ENCODE assay signal across 20 cellular contexts in genomic region chr6:159838020-159838744, GRCh38. TPM values are rescaled to one million over a fixed set of nuclear protein-coding genes. Genes with fewer than 3 reads are reported as not detected.
DNase-seq lines count a peak whose midpoint lies in the region; ATAC-seq and TF ChIP-seq lines count a peak whose summit lies in the region.
"Had no signal": no experiment of that assay in that cellular context is flagged by ENCODE, and none has a peak within 500 bp of the region (broad histone marks: within the 10 kb centered on the region; RNA-seq: fewer than 3 reads in every experiment).

No MANE protein-coding gene starts in this region.

- H2BK20ac ChIP-seq in IMR-90 (ENCODE audit: low read depth, low read length), result no peak overlapping the region

- no peak overlapping the region for H2AK9ac ChIP-seq in IMR-90 (replicated peaks; ENCODE audit: low read depth, low read length, poor library complexity)

- H3K36me3 ChIP-seq in CD4-positive, CD25-positive, alpha-beta regulatory T cell (ENCODE audit: control insufficient read depth, insufficient read depth, low read length), result no peaks in the 10 kb centered on the region
- H3K36me3 ChIP-seq in IMR-90 (ENCODE audit: control insufficient read depth, insufficient read depth, low read length) (no peaks in the 10 kb centered on the region), endodermal cell (ENCODE audit: control insufficient read depth, insufficient read depth, low read length) (no peaks in the 10 kb centered on the region)
- H3K36me3 ChIP-seq: HAP-1 had no signal

- H3K18ac ChIP-seq in IMR-90 (ENCODE audit: low read depth, low read length), result no peak overlapping the region

- WGBS in IMR-90 (ENCODE audit: extremely low coverage in 2 of 2, insufficient read length in 1 of 2), 2 experiments, result no CpG with 5 or more reads among the region's 7 CpGs
- 84 to 95% methylated on average over 3 to 7 of the region's 7 CpGs for WGBS in endodermal cell (ENCODE audit: insufficient coverage in 1 of 2, insufficient read length in 1 of 2), 2 experiments

- ATAC-seq in CD4-positive, CD25-positive, alpha-beta regulatory T cell (ENCODE audit: low read depth in 2 of 2), result no peak
- ATAC-seq in IMR-90 (ENCODE audit: low read depth) (no peak), left lobe of liver (no peak), GM18520 (IDR thresholded peaks at IDR 0.05; ENCODE audit: unreplicated experiment) (no peak), HG03280 (IDR thresholded peaks at IDR 0.05; ENCODE audit: unreplicated experiment) (no peak)
- ATAC-seq: GM12878 had no signal

- no peaks in the 10 kb centered on the region for H3K4me1 ChIP-seq in CD4-positive, CD25-positive, alpha-beta regulatory T cell (ENCODE audit: control insufficient read depth, insufficient read depth, low read length, poor library complexity, severe bottlenecking)
- H3K4me1 ChIP-seq in IMR-90 (ENCODE audit: control insufficient read depth, insufficient read depth, low read length) (no peaks in the 10 kb centered on the region), endodermal cell (ENCODE audit: control insufficient read depth, insufficient read depth, low read length) (no peaks in the 10 kb centered on the region)
- H3K4me1 ChIP-seq: Caco-2, HAP-1 had no signal

- in situ Hi-C loops in IMR-90 (cut with MboI; ENCODE audit: low sequenced_read_pairs), result no loop called here

- no peak overlapping the region for H3K23ac ChIP-seq in IMR-90 (ENCODE audit: low read depth, low read length)

- H3K9me3 Mint-ChIP-seq in CD4-positive, CD25-positive, alpha-beta regulatory T cell, result peaks cover 0 to 1% (median 0%) of the 10 kb centered on the region in 7 donors
- H3K9me3 Mint-ChIP-seq in endodermal cell, result no peaks in the 10 kb centered on the region
- H3K9me3 Mint-ChIP-seq: CD8-positive, alpha-beta memory T cell had no signal

- no peak overlapping the region for H4K5ac ChIP-seq in IMR-90 (ENCODE audit: low read depth, low read length)

- H3K4me1 Mint-ChIP-seq in CD4-positive, CD25-positive, alpha-beta regulatory T cell, result peaks cover 0 to 22% (median 6%) of the 10 kb centered on the region in 4 donors
- H3K4me1 Mint-ChIP-seq in endodermal cell, result peaks cover 11% of the 10 kb centered on the region
- H3K4me1 Mint-ChIP-seq: CD14-positive monocyte had no signal

- no peak for TF ChIP-seq RAD21 in IMR-90 (IDR thresholded peaks at IDR 0.05; ENCODE audit: low read length)

- H3K79me1 ChIP-seq in IMR-90 (ENCODE audit: low read depth in 1 of 2, low read length in 2 of 2), result no peaks in the 10 kb centered on the region

- H3K4me3 ChIP-seq in CD4-positive, CD25-positive, alpha-beta regulatory T cell (ENCODE audit: low read depth, low read length), result no peak overlapping the region
- H3K4me3 ChIP-seq in IMR-90 (ENCODE audit: insufficient read depth, low read depth, low read length), result no peak overlapping the region
- no peak overlapping the region for H3K4me3 ChIP-seq in endodermal cell (ENCODE audit: low read length)
- H3K4me3 ChIP-seq: GM12878, HAP-1 had no signal

- POLR2A ChIA-PET in IMR-90 (lab: Charles Lee; ENCODE audit: unreplicated experiment), result no interaction called here

- H3K27ac ChIP-seq in CD4-positive, CD25-positive, alpha-beta regulatory T cell (ENCODE audit: insufficient read depth, low read length, poor library complexity, severe bottlenecking), result no peak overlapping the region
- H3K27ac ChIP-seq in IMR-90 (ENCODE audit: insufficient read depth, low read length) (no peak overlapping the region), endodermal cell (ENCODE audit: low read depth, low read length) (no peak overlapping the region)
- H3K27ac ChIP-seq: 22Rv1 had no signal

- no peak overlapping the region for H4K8ac ChIP-seq in IMR-90 (ENCODE audit: low read depth in 2 of 2, low read length in 2 of 2)

- H3K27me3 Mint-ChIP-seq in CD4-positive, CD25-positive, alpha-beta regulatory T cell, result peaks cover 11% of the 10 kb centered on the region
- H3K27me3 Mint-ChIP-seq in endodermal cell (ENCODE audit: insufficient read depth), result no peaks in the 10 kb centered on the region

- intact Hi-C loops in IMR-90 (cut with micrococcal nuclease), result no loop called here

- no peak for TF ChIP-seq POLR2A in IMR-90 (IDR thresholded peaks at IDR 0.05; ENCODE audit: low read depth, low read length)

- no peak overlapping the region for H2BK120ac ChIP-seq in IMR-90 (ENCODE audit: low read depth, low read length)

- H3K27ac Mint-ChIP-seq in CD4-positive, CD25-positive, alpha-beta regulatory T cell, result peak overlapping the region in 2 of 3 donors; percentile 11 to 48
- no peak overlapping the region for H3K27ac Mint-ChIP-seq in endodermal cell
- H3K27ac Mint-ChIP-seq: CD14-positive monocyte had no signal

- CTCF ChIA-PET in IMR-90 (lab: Yijun Ruan, JAX), result interaction anchor here (1.3 kb wide), 1 partner anchor 9 kb away, joined by 3 read pairs; no protein-coding TSS in a partner anchor

- H3K4me2 ChIP-seq in IMR-90 (ENCODE audit: low read depth, low read length), result no peak overlapping the region

- dilution Hi-C loops in IMR-90 (cut with HindIII; ENCODE audit: low sequenced_read_pairs, unreplicated experiment), result no loop called here

- H3K14ac ChIP-seq in IMR-90 (replicated peaks; ENCODE audit: low read depth, low read length), result no peak overlapping the region

- no peak for DNase-seq in CD4-positive, CD25-positive, alpha-beta regulatory T cell
- DNase-seq in IMR-90 (no peak), endodermal cell (peak; percentile 62), left lobe of liver (ENCODE audit: low spot score) (peak; percentile 18), D341Med (ENCODE audit: low spot score) (no peak), NCI-H82 (lab: John Stamatoyannopoulos, UW) (no peak)
- DNase-seq: Caco-2; CD8-positive, alpha-beta memory T cell; DMS53 had no signal

- H2BK15ac ChIP-seq in IMR-90 (ENCODE audit: low read depth, low read length), result no peak overlapping the region

- no TSS peak for BruUV-seq in IMR-90 (replicated peaks; lab: Mats Ljungman, UMichigan)

- no peaks in the 10 kb centered on the region for H3K36me3 Mint-ChIP-seq in CD4-positive, CD25-positive, alpha-beta regulatory T cell
- no peaks in the 10 kb centered on the region for H3K36me3 Mint-ChIP-seq in endodermal cell (ENCODE audit: low read depth)
- H3K36me3 Mint-ChIP-seq: CD14-positive monocyte; CD8-positive, alpha-beta memory T cell had no signal

- H2BK5ac ChIP-seq in IMR-90 (ENCODE audit: low read depth, low read length, poor library complexity, severe bottlenecking), result no peak overlapping the region

- no peak for TF ChIP-seq CTCF in IMR-90 (conservative IDR thresholded peaks at IDR 0.05; ENCODE audit: low read depth, low read length)
- TF ChIP-seq CTCF in endodermal cell (conservative IDR thresholded peaks at IDR 0.05), result no peak

- H3K9ac ChIP-seq in IMR-90 (ENCODE audit: low read depth, low read length) (no peak overlapping the region), endodermal cell (ENCODE audit: extremely low read depth, low read length, poor library complexity, severe bottlenecking) (no peak overlapping the region)

- no peak overlapping the region for H3K56ac ChIP-seq in IMR-90 (ENCODE audit: extremely low read depth, insufficient read depth, low read length)

- H2AK5ac ChIP-seq in IMR-90 (ENCODE audit: low read depth, low read length), result peak overlapping the region; percentile 52

- H3K9me1 ChIP-seq in IMR-90 (ENCODE audit: insufficient read depth, low read length), result 0 out of 2 replicates have a peak, but pooled peaks cover 4% of the 10 kb centered on the region

- H3K27me3 ChIP-seq in CD4-positive, CD25-positive, alpha-beta regulatory T cell (ENCODE audit: control insufficient read depth, insufficient read depth, low read length), result no peaks in the 10 kb centered on the region
- H3K27me3 ChIP-seq in IMR-90 (ENCODE audit: control insufficient read depth, insufficient read depth, low read length) (no peaks in the 10 kb centered on the region; the same call in 1 of the 2 replicates), endodermal cell (ENCODE audit: control insufficient read depth, insufficient read depth, low read length, poor library complexity, severe bottlenecking) (no peaks in the 10 kb centered on the region)

- no peaks in the 10 kb centered on the region for H3K9me3 ChIP-seq in CD4-positive, CD25-positive, alpha-beta regulatory T cell (ENCODE audit: control insufficient read depth in 2 of 2, low read length in 2 of 2)
- H3K9me3 ChIP-seq in IMR-90 (ENCODE audit: control insufficient read depth, insufficient read depth, low read length), result no peaks in the 10 kb centered on the region
- H3K9me3 ChIP-seq in endodermal cell (ENCODE audit: control insufficient read depth, low read length), result no peaks in the 10 kb centered on the region
- H3K9me3 ChIP-seq: Caco-2, HAP-1 had no signal

- no peaks in the 10 kb centered on the region for H4K20me1 ChIP-seq in IMR-90 (ENCODE audit: insufficient read depth, low read length)

- peak overlapping the region; percentile 17 for H2AFZ ChIP-seq in IMR-90 (replicated peaks; ENCODE audit: low read length, poor library complexity)

- H3K4me3 Mint-ChIP-seq in CD4-positive, CD25-positive, alpha-beta regulatory T cell, result no peak overlapping the region
- H3K4me3 Mint-ChIP-seq in endodermal cell, result no peak overlapping the region
- H3K4me3 Mint-ChIP-seq: CD14-positive monocyte; CD8-positive, alpha-beta memory T cell had no signal

- no peak overlapping the region for H3K4ac ChIP-seq in IMR-90 (ENCODE audit: low read depth, low read length)

- no peak overlapping the region for H4K91ac ChIP-seq in IMR-90 (ENCODE audit: insufficient read depth, low read depth, low read length)

RNA-seq across cellular contexts. Expression of gene PNLDC1, which starts 38.1 kb away (rescaled TPM):
- not detected for total RNA-seq in CD4-positive, CD25-positive, alpha-beta regulatory T cell
- under 1 TPM in 1 of 4 donors, not detected in 3; 0.21 TPM for polyA plus RNA-seq in CD4-positive, CD25-positive, alpha-beta regulatory T cell
- total RNA-seq in IMR-90 (2012; rRNA removed) (not detected in 2 replicates), endodermal cell (not detected), left lobe of liver (0.23 TPM)
- polyA plus RNA-seq in IMR-90 (2012; rRNA removed), result not detected in 2 replicates
- not detected in 2 replicates for polyA plus RNA-seq in IMR-90 (2012; cell fraction: cytosol; rRNA removed)
- not detected in 2 replicates for polyA plus RNA-seq in IMR-90 (2012; cell fraction: nucleus; rRNA removed; ENCODE audit: low replicate concordance)
- polyA plus RNA-seq in endodermal cell (2013, experiment 1 of 2), result not detected
- polyA plus RNA-seq in endodermal cell (2013, experiment 2 of 2), result not detected
- total RNA-seq: G401, HT1080 had no signal
- polyA plus RNA-seq: BJ; CD14-positive monocyte; CD8-positive, alpha-beta memory T cell had no signal

RNA-seq across cellular contexts. Expression of gene MRPL18, which starts 47.9 kb away (rescaled TPM):
- total RNA-seq in CD4-positive, CD25-positive, alpha-beta regulatory T cell, result 21.7 TPM
- polyA plus RNA-seq in CD4-positive, CD25-positive, alpha-beta regulatory T cell, result 100 to 1,000 TPM in 2 of 4 donors, 10 to 100 TPM in 2; 86.9 to 122 (median 103) TPM
- total RNA-seq in IMR-90 (2012; rRNA removed), result 53.4 and 70.5 TPM in 2 replicates
- polyA plus RNA-seq in IMR-90 (2012; rRNA removed), result 56.8 and 64.1 TPM in 2 replicates
- 30.1 and 53.9 TPM in 2 replicates for polyA plus RNA-seq in IMR-90 (2012; cell fraction: cytosol; rRNA removed)
- 6.7 and 21.0 TPM in 2 replicates for polyA plus RNA-seq in IMR-90 (2012; cell fraction: nucleus; rRNA removed; ENCODE audit: low replicate concordance)
- 10 to 100 TPM; 46.7 to 56.9 TPM for total RNA-seq in endodermal cell
- 40.7 TPM for polyA plus RNA-seq in endodermal cell (2013, experiment 1 of 2)
- polyA plus RNA-seq in endodermal cell (2013, experiment 2 of 2), result 40.6 TPM
- 28.8 TPM for total RNA-seq in left lobe of liver

RNA-seq across cellular contexts. Expression of gene TCP1, which starts 48.8 kb away (rescaled TPM):
- 205 TPM for total RNA-seq in CD4-positive, CD25-positive, alpha-beta regulatory T cell
- 100 to 1,000 TPM in 2 of 4 donors, 10 to 100 TPM in 2; 83.6 to 121 (median 99.9) TPM for polyA plus RNA-seq in CD4-positive, CD25-positive, alpha-beta regulatory T cell
- total RNA-seq in IMR-90 (2012; rRNA removed) (576 and 610 TPM in 2 replicates), endodermal cell (100 to 1,000 TPM; 241 to 246 TPM), left lobe of liver (58.1 TPM)
- 119 and 123 TPM in 2 replicates for polyA plus RNA-seq in IMR-90 (2012; rRNA removed)
- 89.7 and 201 TPM in 2 replicates for polyA plus RNA-seq in IMR-90 (2012; cell fraction: cytosol; rRNA removed)
- polyA plus RNA-seq in IMR-90 (2012; cell fraction: nucleus; rRNA removed; ENCODE audit: low replicate concordance), result 136 and 202 TPM in 2 replicates
- 234 TPM for polyA plus RNA-seq in endodermal cell (2013, experiment 1 of 2)
- polyA plus RNA-seq in endodermal cell (2013, experiment 2 of 2), result 228 TPM

RNA-seq across cellular contexts. Expression of gene MAS1, which starts 52.6 kb away (rescaled TPM):
- not detected for total RNA-seq in CD4-positive, CD25-positive, alpha-beta regulatory T cell
- not detected for polyA plus RNA-seq in CD4-positive, CD25-positive, alpha-beta regulatory T cell
- total RNA-seq in IMR-90 (2012; rRNA removed) (not detected in 2 replicates), endodermal cell (not detected), left lobe of liver (not detected)
- under 0.01 TPM in 1 of 2 replicates, not detected in the other for polyA plus RNA-seq in IMR-90 (2012; rRNA removed)
- polyA plus RNA-seq in IMR-90 (2012; cell fraction: cytosol; rRNA removed), result not detected in 2 replicates
- not detected in 2 replicates for polyA plus RNA-seq in IMR-90 (2012; cell fraction: nucleus; rRNA removed; ENCODE audit: low replicate concordance)
- not detected for polyA plus RNA-seq in endodermal cell (2013, experiment 1 of 2)
- not detected for polyA plus RNA-seq in endodermal cell (2013, experiment 2 of 2)
- total RNA-seq: A673; Caco-2; CD8-positive, alpha-beta memory T cell; Daoy; G401; HT1080 had no signal
- polyA plus RNA-seq: BJ; CD14-positive monocyte; CD8-positive, alpha-beta memory T cell had no signal

Comparison
In these comparisons a context has a peak if more than half of its experiments do, and no peak if none do; other contexts are left out.
1. DNase-seq: peak in endodermal cell (single experiment) and left lobe of liver (single experiment); none in CD4-positive, CD25-positive, alpha-beta regulatory T cell (0 of 3), IMR-90 (single experiment), D341Med (single experiment) and NCI-H82 (single experiment).